10 cellular contexts compared by ENCODE assay signal in the genomic region with DNA sequence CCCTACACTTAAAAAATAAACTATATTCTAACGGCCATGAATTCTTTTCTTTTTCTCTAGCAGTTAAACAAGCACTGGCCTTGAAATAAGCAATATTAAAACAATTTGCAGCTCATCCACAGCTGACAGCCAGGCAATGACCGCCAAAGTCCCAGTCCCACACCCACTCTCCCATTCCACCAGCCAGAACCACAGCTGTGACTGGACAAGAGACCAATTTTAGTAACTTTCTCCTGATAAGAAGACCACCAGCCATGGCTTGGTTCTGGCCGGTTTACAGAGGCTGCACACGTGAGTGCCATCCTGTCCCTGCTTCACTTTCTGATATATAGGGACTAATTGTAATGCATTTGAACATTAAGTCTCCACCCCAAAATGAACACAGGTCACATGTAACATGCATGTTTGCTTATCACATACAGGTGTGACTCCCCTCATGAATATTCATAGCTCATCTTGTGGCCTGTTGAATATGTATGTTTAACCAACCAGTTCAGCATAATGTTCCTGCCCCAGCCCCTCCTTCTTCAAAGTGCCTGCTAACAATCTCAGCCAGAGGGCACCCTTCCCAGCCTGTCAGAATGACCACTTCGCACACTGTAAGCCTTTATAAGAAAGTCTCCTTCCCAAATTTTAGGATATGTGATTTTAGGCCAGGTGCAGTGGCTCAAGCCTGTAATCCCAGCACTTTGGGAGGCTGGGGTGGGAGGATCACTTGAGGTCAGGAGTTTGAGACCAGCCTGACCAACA. TPM values are rescaled to one million over a fixed set of nuclear protein-coding genes. Genes with fewer than 3 reads are reported as not detected.
A peak's percentile ranks its signal among the peaks of the same experiment; 100 is the strongest.
DNase-seq lines count a peak whose midpoint lies in the region; ATAC-seq, FAIRE-seq and TF ChIP-seq lines count a peak whose summit lies in the region.
"Had no signal": no experiment of that assay in that cellular context is flagged by ENCODE, and none has a peak within 500 bp of the region (broad histone marks: within the 10 kb centered on the region; RNA-seq: fewer than 3 reads in every experiment).

No MANE protein-coding gene starts in this region.

- TF ChIP-seq POLR2A in K562 (conservative IDR thresholded peaks at IDR 0.05), result no peak
- no peak for TF ChIP-seq POLR2A in erythroblast (IDR thresholded peaks at IDR 0.05; ENCODE audit: low read length)

- no peaks in the 10 kb centered on the region for H3K79me2 ChIP-seq in K562 (ENCODE audit: control insufficient read depth, insufficient read depth, low read length)

- peaks cover 13% of the 10 kb centered on the region for H3K27me3 Mint-ChIP-seq in activated CD4-positive, alpha-beta memory T cell treated with anti-CD3 and anti-CD28 coated beads, Interleukin-2, amount 10 ng/mL, durations not matched to agents 7 days and 5 days

- DNase-seq in AG10803 (ENCODE audit: low read depth) (peak; percentile 35), HT-29 (ENCODE audit: low spot score) (peak; percentile 49), K562 (ENCODE audit: extremely low read depth in 1 of 4, low spot score in 3 of 4) (peak in 1 of 4 experiments; percentile 39), left colon (no peak), erythroblast (lab: John Stamatoyannopoulos, UW) (no peak), midbrain (lab: John Stamatoyannopoulos, UW) (no peak)
- DNase-seq in activated CD4-positive, alpha-beta memory T cell treated with anti-CD3 and anti-CD28 coated beads, Interleukin-2, amount 10 ng/mL, durations not matched to agents 7 days and 5 days, result no peak
- DNase-seq in activated CD4-positive, alpha-beta T cell treated with anti-CD3 and anti-CD28 coated beads for 48 hours, result no peak
- DNase-seq: cerebellar nuclear complex, NCI-H1694 had no signal

- H3K27ac ChIP-seq in K562 (ENCODE audit: extremely low read depth, low read depth, low read length), result no peak overlapping the region

- no peaks in the 10 kb centered on the region for H4K20me1 ChIP-seq in K562 (replicated peaks; ENCODE audit: control insufficient read depth, insufficient read depth, low read length)

- ATAC-seq in K562, result peak; percentile 95
- peak; percentile 45 for ATAC-seq in left colon

- CTCF ChIA-PET in K562 (lab: Yijun Ruan, JAX; ENCODE audit: low intra/inter-chr PET ratio), result interaction anchor here (0.9 kb wide), 1 partner anchor 721 kb away, joined by 3 read pairs; no protein-coding TSS in a partner anchor
- CTCF ChIA-PET in activated CD4-positive, alpha-beta memory T cell treated with anti-CD3 and anti-CD28 coated beads, Interleukin-2, amount 10 ng/mL, durations not matched to agents 7 days and 5 days (lab: Charles Lee), result no interaction called here

- H3K4me3 ChIP-seq in AG10803 (ENCODE audit: low read length) (no peak overlapping the region), K562 (no peak overlapping the region)

- POLR2A ChIA-PET in K562 (lab: Yijun Ruan, JAX), result interaction anchor here (0.5 to 1.7 kb wide), 5 partner anchors 9 to 575 kb away, joined by 3 to 4 read pairs (median 4); no protein-coding TSS in a partner anchor
- POLR2A ChIA-PET in activated CD4-positive, alpha-beta memory T cell treated with anti-CD3 and anti-CD28 coated beads, Interleukin-2, amount 10 ng/mL, durations not matched to agents 7 days and 5 days (lab: Charles Lee), result no interaction called here

- H3K36me3 ChIP-seq in K562 (ENCODE audit: control insufficient read depth, insufficient read depth, low read length), result no peaks in the 10 kb centered on the region

- peaks cover 2% of the 10 kb centered on the region for H3K36me3 Mint-ChIP-seq in activated CD4-positive, alpha-beta memory T cell treated with anti-CD3 and anti-CD28 coated beads, Interleukin-2, amount 10 ng/mL, durations not matched to agents 7 days and 5 days (ENCODE audit: low read depth)

- no peak overlapping the region for H3K4me3 Mint-ChIP-seq in activated CD4-positive, alpha-beta memory T cell treated with anti-CD3 and anti-CD28 coated beads, Interleukin-2, amount 10 ng/mL, durations not matched to agents 7 days and 5 days

- BruUV-seq in K562 (replicated peaks; lab: Mats Ljungman, UMichigan), result no TSS peak

- no peak overlapping the region for H3K27ac Mint-ChIP-seq in activated CD4-positive, alpha-beta memory T cell treated with anti-CD3 and anti-CD28 coated beads, Interleukin-2, amount 10 ng/mL, durations not matched to agents 7 days and 5 days

- no peaks in the 10 kb centered on the region for H3K4me1 ChIP-seq in K562 (replicated peaks in 1 of 2; ENCODE audit: control insufficient read depth in 2 of 2, insufficient read depth in 2 of 2, low read length in 2 of 2)

- no peaks in the 10 kb centered on the region for H3K9me3 Mint-ChIP-seq in activated CD4-positive, alpha-beta memory T cell treated with anti-CD3 and anti-CD28 coated beads, Interleukin-2, amount 10 ng/mL, durations not matched to agents 7 days and 5 days

- H3K27me3 ChIP-seq in K562 (ENCODE audit: control insufficient read depth in 2 of 2, insufficient read depth in 2 of 2, low read length in 2 of 2), result peaks cover 2 to 4% of the 10 kb centered on the region in 2 experiments; a peak in 2 of 5 replicates

- intact Hi-C loops in K562 (cut with micrococcal nuclease) (no loop called here), left colon (cut with DNase I, micrococcal nuclease) (no loop called here)

- peak; percentile 85 for FAIRE-seq in K562 (lab: Jason Lieb, UNC)

- WGBS in K562 (ENCODE audit: insufficient coverage, low coverage, missing lambda C conversion rate), result 21% methylated on average over 5 of the region's 5 CpGs

- H3K9ac ChIP-seq in K562 (ENCODE audit: insufficient read depth in 1 of 2, low read depth in 2 of 2, low read length in 2 of 2), result no peak overlapping the region

- peaks cover 13% of the 10 kb centered on the region for H3K4me1 Mint-ChIP-seq in activated CD4-positive, alpha-beta memory T cell treated with anti-CD3 and anti-CD28 coated beads, Interleukin-2, amount 10 ng/mL, durations not matched to agents 7 days and 5 days

- H3K9me3 ChIP-seq in K562 (replicated peaks; ENCODE audit: control insufficient read depth, insufficient read depth, low read depth, low read length), result no peaks in the 10 kb centered on the region

- in situ Hi-C loops in K562 (cut with MboI), result no loop called here

- H3K4me2 ChIP-seq in K562 (ENCODE audit: insufficient read depth, low read length), result no peak overlapping the region

- TF ChIP-seq RAD21 in K562 (CRISPR knock-in tag; conservative IDR thresholded peaks at IDR 0.05 in 1 of 2, IDR thresholded peaks at IDR 0.05 in 1 of 2), result peak; percentile 30 to 62; a peak in 3 of 4 replicates

- no peaks in the 10 kb centered on the region for H3K9me1 ChIP-seq in K562 (ENCODE audit: control insufficient read depth, insufficient read depth, low read length)

- peak; percentile 39 for TF ChIP-seq CTCF in AG10803 (conservative IDR thresholded peaks at IDR 0.05; ENCODE audit: low read length)
- TF ChIP-seq CTCF in K562 (IDR thresholded peaks at IDR 0.05 in 2 of 3, conservative IDR thresholded peaks at IDR 0.05 in 1 of 3; ENCODE audit: insufficient read depth in 2 of 3, low read depth in 1 of 3, low read length in 3 of 3), result peak; percentile 22 to 58 (median 38); a peak in 3 of 6 replicates

- no peak for TF ChIP-seq EP300 in K562 (IDR thresholded peaks at IDR 0.05; ENCODE audit: low read length)

- no peak overlapping the region for H2AFZ ChIP-seq in K562 (ENCODE audit: low read depth, low read length)

TF ChIP-seq in K562, 482 proteins besides CTCF, POLR2A, EP300 and RAD21 (continues in another document):
- TF ChIP-seq, protein P1, sequence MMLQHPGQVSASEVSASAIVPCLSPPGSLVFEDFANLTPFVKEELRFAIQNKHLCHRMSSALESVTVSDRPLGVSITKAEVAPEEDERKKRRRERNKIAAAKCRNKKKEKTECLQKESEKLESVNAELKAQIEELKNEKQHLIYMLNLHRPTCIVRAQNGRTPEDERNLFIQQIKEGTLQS (IDR thresholded peaks at IDR 0.05), result no peak
- TF ChIP-seq, protein P1 (CRISPR knock-in tag; conservative IDR thresholded peaks at IDR 0.05), result no peak
- TF ChIP-seq MAZ (CRISPR knock-in tag; conservative IDR thresholded peaks at IDR 0.05 in 1 of 2, IDR thresholded peaks at IDR 0.05 in 1 of 2), result peak in 1 of 2 experiments; percentile 60; a peak in 1 of 4 replicates
- TF ChIP-seq TBP (optimal IDR thresholded peaks at IDR 0.05; ENCODE audit: low read depth, low read length), result no peak

RNA-seq across cellular contexts. Expression of a gene that starts 23.9 kb away (rescaled TPM):
- total RNA-seq in HT-29 (2014; rRNA removed; shearing (Covaris generic)), result 10.6 and 17.0 TPM in 2 replicates
- 51.4 and 103 TPM in 2 replicates for total RNA-seq in K562 (2011; cell fraction: chromatin; rRNA removed; ENCODE audit: low replicate concordance)
- 20.2 and 31.6 TPM in 2 replicates for total RNA-seq in K562 (2011; cell fraction: nucleolus; rRNA removed)
- 37.0 and 50.2 TPM in 2 replicates for total RNA-seq in K562 (2011; cell fraction: nucleoplasm; rRNA removed)
- 9.1 and 10.2 TPM in 2 replicates for total RNA-seq in K562 (2014; rRNA removed)
- total RNA-seq in K562 (2014; rRNA removed; fragmentation: Illumina TruSeq; extraction: Trizol), result 14.4 and 16.0 TPM in 2 replicates
- total RNA-seq in K562 (2015; rRNA removed; fragmentation: Illumina TruSeq; extraction: Trizol), result 11.8 and 14.2 TPM in 2 replicates
- 14.1 and 16.8 TPM in 2 replicates for total RNA-seq in K562 (2021)
- 14.1 and 18.4 TPM in 2 replicates for polyA plus RNA-seq in K562 (2011; rRNA removed)
- 10.5 and 10.6 TPM in 2 replicates for polyA plus RNA-seq in K562 (2011; cell fraction: cytosol; rRNA removed)
- 11.8 and 13.1 TPM in 2 replicates for polyA plus RNA-seq in K562 (2011; cell fraction: nucleus; rRNA removed)
- polyA plus RNA-seq in K562 (2012), result 9.6 and 15.5 TPM in 2 replicates
- polyA plus RNA-seq in K562 (2014; fragmentation: Illumina TruSeq; extraction: Trizol), result 12.6 and 14.3 TPM in 2 replicates
- 1 to 10 TPM; 4.6 to 5.7 TPM for polyA plus RNA-seq in K562 (2014; fragmentation: Nextera tagmentation; extraction: Ambion mirVana)
- polyA plus RNA-seq in K562 (2014; rRNA removed), result 10.7 and 11.3 TPM in 2 replicates
- 16.2 and 17.9 TPM in 2 replicates for polyA minus RNA-seq in K562 (2011; rRNA and poly(A)+ RNA removed)
- 8.0 and 8.4 TPM in 2 replicates for polyA minus RNA-seq in K562 (2011; cell fraction: cytosol; rRNA and poly(A)+ RNA removed)
- 26.7 and 50.5 TPM in 2 replicates for polyA minus RNA-seq in K562 (2011; cell fraction: nucleus; rRNA and poly(A)+ RNA removed)
- total RNA-seq in left colon, result 10 to 100 TPM; 12.7 to 13.8 TPM
- total RNA-seq in activated CD4-positive, alpha-beta memory T cell treated with anti-CD3 and anti-CD28 coated beads, Interleukin-2, amount 10 ng/mL, durations not matched to agents 7 days and 5 days, result 10 to 100 TPM; 12.3 to 12.5 TPM

Comparison
In these comparisons a context has a peak if more than half of its experiments do, and no peak if none do; other contexts are left out.
1. DNase-seq: peak in AG10803 (single experiment) and HT-29 (single experiment); none in left colon (0 of 2), erythroblast (0 of 2), activated CD4-positive, alpha-beta memory T cell treated with anti-CD3 and anti-CD28 coated beads, Interleukin-2, amount 10 ng/mL, durations not matched to agents 7 days and 5 days (single experiment), midbrain (single experiment) and activated CD4-positive, alpha-beta T cell treated with anti-CD3 and anti-CD28 coated beads for 48 hours (single experiment).